ENCODE assay signal across 25 cellular contexts in genomic region chr1:86441997-86442396, GRCh38. TPM values are rescaled to one million over a fixed set of nuclear protein-coding genes. Genes with fewer than 3 reads are reported as not detected.
"Had no signal": no experiment of that assay in that cellular context is flagged by ENCODE, and none has a peak within 500 bp of the region (broad histone marks: within the 10 kb centered on the region; RNA-seq: fewer than 3 reads in every experiment).

No MANE protein-coding gene starts in this region.

- H3K27me3 ChIP-seq: ascending aorta, cardiac muscle cell had no signal

- H3K36me3 ChIP-seq: ascending aorta, cardiac muscle cell had no signal

- H3K9me3 ChIP-seq: ascending aorta had no signal

- H3K4me1 ChIP-seq: ascending aorta had no signal

- H3K27ac ChIP-seq: ascending aorta, cardiac muscle cell, VCaP had no signal

- FAIRE-seq: bronchial epithelial cell, TTC549 had no signal

- DNase-seq: activated B cell treated with CpG ODN at 0.5 μM for 24 hours; activated CD4-positive, alpha-beta memory T cell treated with anti-CD3 and anti-CD28 coated beads for 36 hours; activated CD4-positive, alpha-beta T cell treated with anti-CD3 and anti-CD28 coated beads, Interleukin-2, amount 50 U/mL, for 4 hours; activated CD4-positive, CD25-positive, alpha-beta regulatory T cell treated with anti-CD3 and anti-CD28 coated beads, Interleukin-2, amount 50 U/mL, for 72 hours; activated effector memory CD4-positive, alpha-beta T cell treated with anti-CD3 and anti-CD28 coated beads, Interleukin-2, amount 50 U/mL, for 16 hours; activated naive CD8-positive, alpha-beta T cell treated with anti-CD3 and anti-CD28 coated beads, Interleukin-2, amount 10 ng/mL, durations not matched to agents 7 days and 5 days; activated naive CD8-positive, alpha-beta T cell treated with anti-CD3 and anti-CD28 coated beads, Interleukin-2, amount 50 U/mL, for 24 hours; activated T-cell treated with anti-CD3 and anti-CD28 coated beads for 4 hours; activated T-cell treated with anti-CD3 and anti-CD28 coated beads, Interleukin-2, amount 50 U/mL, for 72 hours; amygdala; anterior cingulate cortex; caudate nucleus; cerebellar nuclear complex had no signal

- ATAC-seq: activated CD8-positive, alpha-beta T cell treated with anti-CD3 and anti-CD28 coated beads for 36 hours; activated naive CD8-positive, alpha-beta T cell treated with anti-CD3 and anti-CD28 coated beads, Interleukin-2, amount 50 U/mL, for 24 hours; activated T-cell treated with anti-CD3 and anti-CD28 coated beads, Interleukin-2, amount 50 U/mL, for 72 hours; activated T-helper 17 cell treated with anti-CD3 and anti-CD28 coated beads, Interleukin-2, amount 50 U/mL, for 72 hours had no signal

- H3K4me3 ChIP-seq: ascending aorta, cardiac muscle cell had no signal

RNA-seq across cellular contexts. Expression of gene CLCA2, which starts 18.0 kb away (rescaled TPM):
- total RNA-seq: activated B cell treated with CpG ODN at 0.5 μM for 24 hours; activated CD4-positive, alpha-beta memory T cell treated with anti-CD3 and anti-CD28 coated beads for 36 hours; activated CD4-positive, alpha-beta T cell treated with anti-CD3 and anti-CD28 coated beads, Interleukin-2, amount 10 ng/mL, durations not matched to agents 24 days and 14 days; activated CD8-positive, alpha-beta memory T cell treated with anti-CD3 and anti-CD28 coated beads for 36 hours; activated CD8-positive, alpha-beta T cell treated with anti-CD3 and anti-CD28 coated beads for 36 hours; activated naive CD8-positive, alpha-beta T cell treated with anti-CD3 and anti-CD28 coated beads, Interleukin-2, amount 10 ng/mL, durations not matched to agents 7 days and 5 days; activated T-cell treated with anti-CD3 and anti-CD28 coated beads, Interleukin-2, amount 50 U/mL, for 4 hours; activated T-cell treated with anti-CD3 and anti-CD28 coated beads, Interleukin-2, amount 50 U/mL, for 72 hours; activated T-helper 1 cell treated with anti-CD3 and anti-CD28 coated beads, Interleukin-12 subunit alpha, Interleukin-12 subunit beta, Interleukin-2, Interleukin-4 antibody, amounts not matched to agents 30 ng/mL and 10 ng/mL and 1 ng/mL, durations not matched to agents 14 hours and 24 hours and 36 hours; activated T-helper 17 cell treated with anti-CD3 and anti-CD28 coated beads, Interleukin-2, amount 50 U/mL, for 72 hours; ascending aorta; cardiac muscle cell; chondrocyte had no signal
- polyA plus RNA-seq: cardiac muscle cell had no signal

RNA-seq across cellular contexts. Expression of gene CLCA1, which starts 26.7 kb away (rescaled TPM):
- total RNA-seq: activated B cell treated with CpG ODN at 0.5 μM for 24 hours; activated CD4-positive, alpha-beta memory T cell treated with anti-CD3 and anti-CD28 coated beads for 36 hours; activated CD4-positive, alpha-beta T cell treated with anti-CD3 and anti-CD28 coated beads, Interleukin-2, amount 10 ng/mL, durations not matched to agents 24 days and 14 days; activated CD8-positive, alpha-beta memory T cell treated with anti-CD3 and anti-CD28 coated beads for 36 hours; activated CD8-positive, alpha-beta T cell treated with anti-CD3 and anti-CD28 coated beads for 36 hours; activated naive CD8-positive, alpha-beta T cell treated with anti-CD3 and anti-CD28 coated beads, Interleukin-2, amount 10 ng/mL, durations not matched to agents 7 days and 5 days; activated T-cell treated with anti-CD3 and anti-CD28 coated beads, Interleukin-2, amount 50 U/mL, for 72 hours; activated T-helper 1 cell treated with anti-CD3 and anti-CD28 coated beads, Interleukin-12 subunit alpha, Interleukin-12 subunit beta, Interleukin-2, Interleukin-4 antibody, amounts not matched to agents 30 ng/mL and 10 ng/mL and 1 ng/mL, durations not matched to agents 14 hours and 24 hours and 36 hours; activated T-helper 17 cell treated with anti-CD3 and anti-CD28 coated beads, Interleukin-2, amount 50 U/mL, for 72 hours; ascending aorta; bronchial epithelial cell; cardiac muscle cell; chondrocyte had no signal
- polyA plus RNA-seq: cardiac muscle cell had no signal
